2 cellular contexts compared by ENCODE assay signal in the genomic region with DNA sequence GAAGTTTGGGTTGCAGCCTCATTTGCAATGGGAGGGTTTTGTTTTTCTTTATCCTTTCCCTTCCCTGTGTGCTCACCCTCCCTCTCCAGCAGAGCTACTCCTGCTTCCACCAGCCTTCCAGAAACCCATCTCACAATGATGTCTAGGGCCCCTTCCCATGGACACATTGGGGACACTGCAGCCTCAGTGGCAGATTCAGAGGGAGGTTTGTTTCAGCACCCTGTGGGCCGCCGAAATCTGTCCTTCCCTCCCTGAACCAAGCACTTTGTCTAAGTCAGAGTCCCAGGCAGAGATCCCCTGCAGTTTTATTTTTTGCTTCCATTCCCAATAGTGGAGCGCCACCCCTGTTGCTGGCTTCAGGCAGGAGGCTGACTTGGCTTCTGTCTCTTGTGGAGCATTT.
TF ChIP-seq lines count a peak whose summit lies in the region.

No MANE protein-coding gene starts in this region.

TF ChIP-seq in HEK293, 187 proteins besides CTCF, POLR2A, EP300 and RAD21 (continued from another document):
- TF ChIP-seq ZNF354C (tag by site-specific recombination; IDR thresholded peaks at IDR 0.05; ENCODE audit: borderline replicate concordance, low read depth): no peak
- TF ChIP-seq, protein P1, sequence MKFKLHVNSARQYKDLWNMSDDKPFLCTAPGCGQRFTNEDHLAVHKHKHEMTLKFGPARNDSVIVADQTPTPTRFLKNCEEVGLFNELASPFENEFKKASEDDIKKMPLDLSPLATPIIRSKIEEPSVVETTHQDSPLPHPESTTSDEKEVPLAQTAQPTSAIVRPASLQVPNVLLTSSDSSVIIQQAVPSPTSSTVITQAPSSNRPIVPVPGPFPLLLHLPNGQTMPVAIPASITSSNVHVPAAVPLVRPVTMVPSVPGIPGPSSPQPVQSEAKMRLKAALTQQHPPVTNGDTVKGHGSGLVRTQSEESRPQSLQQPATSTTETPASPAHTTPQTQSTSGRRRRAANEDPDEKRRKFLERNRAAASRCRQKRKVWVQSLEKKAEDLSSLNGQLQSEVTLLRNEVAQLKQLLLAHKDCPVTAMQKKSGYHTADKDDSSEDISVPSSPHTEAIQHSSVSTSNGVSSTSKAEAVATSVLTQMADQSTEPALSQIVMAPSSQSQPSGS (tag by site-specific recombination; IDR thresholded peaks at IDR 0.05; ENCODE audit: low read depth): no peak

TF ChIP-seq in WTC11, 78 proteins besides CTCF, POLR2A, EP300 and RAD21 (continued from another document):
- TF ChIP-seq PREB (CRISPR knock-in tag; IDR thresholded peaks at IDR 0.05; ENCODE audit: borderline replicate concordance) (no peak), SP1 (CRISPR knock-in tag; conservative IDR thresholded peaks at IDR 0.05) (no peak), ZSCAN18 (CRISPR knock-in tag; IDR thresholded peaks at IDR 0.05) (no peak), EMX1 (CRISPR knock-in tag; IDR thresholded peaks at IDR 0.05) (no peak), STAT6 (CRISPR knock-in tag; conservative IDR thresholded peaks at IDR 0.05; ENCODE audit: low read depth) (no peak), GRHL2 (CRISPR knock-in tag; IDR thresholded peaks at IDR 0.05; ENCODE audit: insufficient replicate concordance, severe bottlenecking) (no peak), PRRX2 (CRISPR knock-in tag; IDR thresholded peaks at IDR 0.05) (no peak), SMAD4 (CRISPR knock-in tag; IDR thresholded peaks at IDR 0.05) (no peak)
- TF ChIP-seq, protein P2, sequence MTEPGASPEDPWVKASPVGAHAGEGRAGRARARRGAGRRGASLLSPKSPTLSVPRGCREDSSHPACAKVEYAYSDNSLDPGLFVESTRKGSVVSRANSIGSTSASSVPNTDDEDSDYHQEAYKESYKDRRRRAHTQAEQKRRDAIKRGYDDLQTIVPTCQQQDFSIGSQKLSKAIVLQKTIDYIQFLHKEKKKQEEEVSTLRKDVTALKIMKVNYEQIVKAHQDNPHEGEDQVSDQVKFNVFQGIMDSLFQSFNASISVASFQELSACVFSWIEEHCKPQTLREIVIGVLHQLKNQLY (CRISPR knock-in tag; IDR thresholded peaks at IDR 0.05): no peak
- TF ChIP-seq, protein P3, sequence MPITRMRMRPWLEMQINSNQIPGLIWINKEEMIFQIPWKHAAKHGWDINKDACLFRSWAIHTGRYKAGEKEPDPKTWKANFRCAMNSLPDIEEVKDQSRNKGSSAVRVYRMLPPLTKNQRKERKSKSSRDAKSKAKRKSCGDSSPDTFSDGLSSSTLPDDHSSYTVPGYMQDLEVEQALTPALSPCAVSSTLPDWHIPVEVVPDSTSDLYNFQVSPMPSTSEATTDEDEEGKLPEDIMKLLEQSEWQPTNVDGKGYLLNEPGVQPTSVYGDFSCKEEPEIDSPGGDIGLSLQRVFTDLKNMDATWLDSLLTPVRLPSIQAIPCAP (CRISPR knock-in tag; IDR thresholded peaks at IDR 0.05): no peak
